In the genomic region with DNA sequence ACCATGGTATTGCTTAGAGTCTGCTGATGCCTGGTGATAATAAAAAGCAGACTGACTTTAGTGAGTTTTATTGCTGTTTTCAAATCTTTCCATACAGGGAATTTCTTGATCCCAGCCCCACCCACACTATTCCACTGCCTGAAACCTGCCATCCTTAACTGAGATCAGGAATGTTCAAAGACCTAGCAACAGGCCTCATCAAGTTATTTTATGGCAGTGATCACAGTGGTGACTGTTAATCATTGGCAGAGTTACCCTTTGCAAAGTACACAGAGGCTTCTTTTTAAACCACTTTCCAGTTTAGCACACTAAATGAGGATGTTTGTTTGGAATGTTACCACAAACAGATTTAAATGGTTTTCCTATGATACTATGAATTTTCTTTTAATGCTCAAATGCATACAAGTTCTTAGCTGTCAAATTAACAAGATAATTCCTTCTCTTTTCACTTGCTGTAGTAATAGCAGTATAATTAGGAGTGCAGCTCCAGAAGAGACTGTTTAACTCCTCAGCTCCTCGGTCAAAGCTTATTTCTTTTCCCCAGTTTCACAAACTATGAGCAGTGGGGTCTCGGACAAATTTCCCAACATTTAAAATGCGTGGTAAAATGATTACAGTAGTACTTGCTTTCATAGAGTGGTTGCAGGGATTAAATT, we compare ENCODE assay signal across 16 cellular contexts.
A peak's percentile ranks its signal among the peaks of the same experiment; 100 is the strongest.
DNase-seq lines count a peak whose midpoint lies in the region; ATAC-seq, FAIRE-seq and TF ChIP-seq lines count a peak whose summit lies in the region.
"Had no signal": no experiment of that assay in that cellular context is flagged by ENCODE, and none has a peak within 500 bp of the region (broad histone marks: within the 10 kb centered on the region; RNA-seq: fewer than 3 reads in every experiment).

No MANE protein-coding gene starts in this region.

- no peaks in the 10 kb centered on the region for H3K27me3 Mint-ChIP-seq in Calu3 (ENCODE audit: unreplicated experiment)

- H4K20me1 ChIP-seq in PC-3 (ENCODE audit: low read length) (no peaks in the 10 kb centered on the region), keratinocyte (ENCODE audit: control insufficient read depth, extremely low read depth, insufficient read depth, low read length) (no peaks in the 10 kb centered on the region)

- no peak overlapping the region for H3K9ac ChIP-seq in PC-3 (ENCODE audit: low read length)
- H3K9ac ChIP-seq in keratinocyte (ENCODE audit: control insufficient read depth, extremely low read depth, insufficient read depth, low read length) = no peak overlapping the region
- H3K9ac ChIP-seq: neural progenitor cell had no signal

- H3K9me2 ChIP-seq in PC-3 (replicated peaks; ENCODE audit: low read length) = no peaks in the 10 kb centered on the region

- no peaks in the 10 kb centered on the region for H3K9me1 ChIP-seq in keratinocyte (ENCODE audit: control insufficient read depth, extremely low read depth, insufficient read depth, low read length)

- H3K4me1 ChIP-seq in PC-3 (ENCODE audit: insufficient read depth, low read length) (peaks cover 11% of the 10 kb centered on the region), keratinocyte (ENCODE audit: control insufficient read depth, extremely low read depth, insufficient read depth, low read length) (peaks cover 11% of the 10 kb centered on the region), pancreas (peaks cover 10 to 25% (median 10%) of the 10 kb centered on the region in 3 donors)
- H3K4me1 ChIP-seq: neural progenitor cell had no signal

- H3K27me3 ChIP-seq in BJ (ENCODE audit: control insufficient read depth, insufficient read depth, low read length) = no peaks in the 10 kb centered on the region
- no peaks in the 10 kb centered on the region for H3K27me3 ChIP-seq in PC-3 (ENCODE audit: low read length)
- no peaks in the 10 kb centered on the region for H3K27me3 ChIP-seq in keratinocyte (ENCODE audit: control insufficient read depth, extremely low read depth, insufficient read depth, low read length)
- no peaks in the 10 kb centered on the region for H3K27me3 ChIP-seq in pancreas
- H3K27me3 ChIP-seq: neural progenitor cell had no signal

- WGBS in pancreas, 2 donors = 18 to 25% methylated on average over 3 of the region's 3 CpGs

- intact Hi-C loops in PC-3 (cut with micrococcal nuclease) (loop anchor here (2.0 kb wide), 1 partner anchor 67 kb away; no protein-coding TSS in a partner anchor), pancreas (cut with DNase I) (no loop called here), Calu3 (cut with micrococcal nuclease; ENCODE audit: unreplicated experiment) (no loop called here)

- H3F3A ChIP-seq in PC-3 (ENCODE audit: low read length, unreplicated experiment) = no peaks in the 10 kb centered on the region

- H3K9me3 Mint-ChIP-seq in Calu3 (ENCODE audit: low read depth, unreplicated experiment) = no peaks in the 10 kb centered on the region
- H3K9me3 Mint-ChIP-seq: neural progenitor cell had no signal

- H3K4me3 ChIP-seq in BJ (ENCODE audit: low read depth, low read length) (no peak overlapping the region), PC-3 (ENCODE audit: low read length) (no peak overlapping the region), keratinocyte (ENCODE audit: control insufficient read depth in 2 of 3, extremely low read depth in 1 of 3, insufficient read depth in 2 of 3, low read depth in 1 of 3, low read length in 3 of 3) (no peak overlapping the region), pancreas (no peak overlapping the region)
- H3K4me3 ChIP-seq: neural progenitor cell, thoracic aorta had no signal

- H3K36me3 Mint-ChIP-seq in Calu3 (ENCODE audit: insufficient read depth, unreplicated experiment) = no peaks in the 10 kb centered on the region
- H3K36me3 Mint-ChIP-seq: neural progenitor cell had no signal

- H2AFZ ChIP-seq in PC-3 (ENCODE audit: low read length) (no peak overlapping the region), keratinocyte (ENCODE audit: control insufficient read depth, low read length) (no peak overlapping the region)
- H2AFZ ChIP-seq: neural progenitor cell had no signal

- peak overlapping the region; percentile 16; the same call in 1 of the 2 replicates for H3K4me2 ChIP-seq in PC-3 (ENCODE audit: low read length)
- H3K4me2 ChIP-seq in keratinocyte (ENCODE audit: control insufficient read depth, extremely low read depth, insufficient read depth, low read depth, low read length) = peak overlapping the region; percentile 25
- H3K4me2 ChIP-seq: neural progenitor cell had no signal

- H3K9me3 ChIP-seq in PC-3 (ENCODE audit: low read length) (no peaks in the 10 kb centered on the region), keratinocyte (ENCODE audit: control insufficient read depth, low read depth, low read length) (no peaks in the 10 kb centered on the region), pancreas (no peaks in the 10 kb centered on the region)
- H3K9me3 ChIP-seq: thoracic aorta had no signal

- H3K4me1 Mint-ChIP-seq in Calu3 (ENCODE audit: low read depth, unreplicated experiment) = peaks cover 13% of the 10 kb centered on the region
- H3K4me1 Mint-ChIP-seq: neural progenitor cell had no signal

- H3K27ac Mint-ChIP-seq in Calu3 (ENCODE audit: unreplicated experiment) = no peak overlapping the region
- H3K27ac Mint-ChIP-seq: neural progenitor cell had no signal

- H3K79me2 ChIP-seq in PC-3 (ENCODE audit: low read length) (no peaks in the 10 kb centered on the region), keratinocyte (ENCODE audit: control insufficient read depth, insufficient read depth, low read length) (no peaks in the 10 kb centered on the region)

- ATAC-seq in PC-3 (peak; percentile 98), pancreas (peak; percentile 88 to 97 (median 96)), HG02571 (IDR thresholded peaks at IDR 0.05; ENCODE audit: unreplicated experiment) (no peak)
- ATAC-seq: activated CD4-positive, CD25-positive, alpha-beta regulatory T cell treated with anti-CD3 and anti-CD28 coated beads, Interleukin-2, amount 50 U/mL, for 24 hours had no signal

- TF ChIP-seq CTCF in BJ (IDR thresholded peaks at IDR 0.05; ENCODE audit: insufficient read depth, low read depth, low read length) (no peak), PC-3 (conservative IDR thresholded peaks at IDR 0.05; ENCODE audit: low read depth, low read length) (no peak), keratinocyte (optimal IDR thresholded peaks at IDR 0.05 in 1 of 3, IDR thresholded peaks at IDR 0.05 in 1 of 3, conservative IDR thresholded peaks at IDR 0.05 in 1 of 3; ENCODE audit: extremely low read depth in 1 of 3, insufficient read depth in 2 of 3, low read length in 3 of 3) (no peak), pancreas (IDR thresholded peaks at IDR 0.05) (no peak), Calu3 (IDR thresholded peaks at IDR 0.05; ENCODE audit: unreplicated experiment) (no peak)

- POLR2A ChIA-PET in BJ (lab: Charles Lee) (no interaction called here), PC-3 (lab: Charles Lee; ENCODE audit: unreplicated experiment) (no interaction called here)

- peak; percentile 39 for DNase-seq in BJ (ENCODE audit: low read depth)
- DNase-seq in PC-3 = peak; percentile 59
- DNase-seq in keratinocyte (ENCODE audit: low read depth, low spot score) = no peak
- peak in 2 of 6 donors; percentile 4 to 13 for DNase-seq in pancreas
- no peak for DNase-seq in Calu3
- DNase-seq in D341Med (ENCODE audit: low spot score) = no peak
- DNase-seq in A172 (ENCODE audit: low spot score) = no peak
- DNase-seq: activated T-cell treated with anti-CD3 and anti-CD28 coated beads for 4 hours; MV-4-11; stimulated activated CD4-positive, alpha-beta T cell treated with anti-CD3 and anti-CD28 coated beads, Interleukin-12 subunit alpha, Interleukin-12 subunit beta, amount 100 ng/mL, for 4 hours had no signal

- BruUV-seq in PC-3 (replicated peaks; lab: Mats Ljungman, UMichigan) = no TSS peak
- no TSS peak for BruUV-seq in Calu3 (replicated peaks; lab: Mats Ljungman, UMichigan)

- no peak overlapping the region for H3K4me3 Mint-ChIP-seq in Calu3 (ENCODE audit: low read depth, unreplicated experiment)
- H3K4me3 Mint-ChIP-seq: neural progenitor cell had no signal

- H3K36me3 ChIP-seq in BJ (ENCODE audit: control insufficient read depth, insufficient read depth, low read length) = no peaks in the 10 kb centered on the region
- H3K36me3 ChIP-seq in PC-3 (ENCODE audit: low read depth, low read length) = no peaks in the 10 kb centered on the region
- no peaks in the 10 kb centered on the region for H3K36me3 ChIP-seq in keratinocyte (ENCODE audit: control insufficient read depth in 2 of 2, extremely low read depth in 1 of 2, insufficient read depth in 2 of 2, low read length in 2 of 2)
- no peaks in the 10 kb centered on the region for H3K36me3 ChIP-seq in pancreas
- H3K36me3 ChIP-seq: neural progenitor cell, thoracic aorta had no signal

- CTCF ChIA-PET in BJ (lab: Yijun Ruan, JAX) (no interaction called here), PC-3 (lab: Charles Lee) (no interaction called here), Calu3 (lab: Charles Lee) (no interaction called here)

- peak; percentile 5 for FAIRE-seq in keratinocyte (lab: Jason Lieb, UNC)
- FAIRE-seq in pancreas (lab: Jason Lieb, UNC) = peak; percentile 85
- FAIRE-seq: GM18507 had no signal

- dilution Hi-C loops in keratinocyte (cut with MboI; ENCODE audit: extremely low pct_ligation_motif_present, low sequenced_read_pairs) = no loop called here

- no peak overlapping the region for H3K27ac ChIP-seq in PC-3 (ENCODE audit: low read length)
- no peak overlapping the region for H3K27ac ChIP-seq in keratinocyte (ENCODE audit: control insufficient read depth, insufficient read depth, low read length)
- peak overlapping the region in 1 of 4 donors; percentile 21 for H3K27ac ChIP-seq in pancreas
- H3K27ac ChIP-seq: HL-60, neural progenitor cell, thoracic aorta had no signal

Comparison
In these comparisons a context has a peak if more than half of its experiments do, and no peak if none do; other contexts are left out.
1. DNase-seq: peak in BJ (single experiment) and PC-3 (single experiment); none in keratinocyte (single experiment), Calu3 (single experiment), D341Med (single experiment) and A172 (single experiment).